ENCODE assay signal across 30 cellular contexts in the genomic region with DNA sequence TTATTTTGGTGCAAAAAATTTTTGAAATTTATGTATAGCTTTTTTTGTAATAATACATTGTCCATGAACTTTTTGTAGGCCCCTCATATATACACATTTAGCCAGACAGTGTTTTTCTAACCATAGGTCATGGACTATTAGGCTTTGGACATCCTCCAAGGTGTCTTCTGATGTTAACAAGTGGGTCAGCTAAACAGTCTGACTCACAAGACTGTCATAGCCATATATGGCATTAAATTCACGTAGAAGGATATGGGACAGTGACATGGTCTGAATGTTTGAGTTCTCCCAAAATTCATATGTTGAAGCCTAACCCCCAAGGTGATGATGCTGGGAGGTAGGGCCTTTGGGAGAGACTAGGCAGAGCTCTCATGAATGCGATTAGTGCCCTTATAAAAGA. TPM values are rescaled to one million over a fixed set of nuclear protein-coding genes. Genes with fewer than 3 reads are reported as not detected.
DNase-seq lines count a peak whose midpoint lies in the region; ATAC-seq, FAIRE-seq and TF ChIP-seq lines count a peak whose summit lies in the region.
"Had no signal": no experiment of that assay in that cellular context is flagged by ENCODE, and none has a peak within 500 bp of the region (broad histone marks: within the 10 kb centered on the region; RNA-seq: fewer than 3 reads in every experiment).

No MANE protein-coding gene starts in this region.

- H3K4me3 ChIP-seq in AG04450 (ENCODE audit: low read depth, low read length), result no peak overlapping the region
- H3K4me3 ChIP-seq in esophagus muscularis mucosa, result no peak overlapping the region
- H3K4me3 ChIP-seq: A549; BLaER1 treated with 17β-estradiol and CSF1 and Interleukin-3, amounts not matched to agents 10 nM and 100 nM; GM12878; HAP-1; skin epidermis; uterus had no signal

- FAIRE-seq in GM19239 (lab: Jason Lieb, UNC), result no peak
- FAIRE-seq: A549, GM12878 had no signal

- H3K27ac ChIP-seq in AG04450 (ENCODE audit: low read depth, low read length) (no peak overlapping the region), esophagus muscularis mucosa (replicated peaks in 1 of 4) (peak overlapping the region in 1 of 4 donors; percentile 27)
- H3K27ac ChIP-seq: A549; BLaER1 treated with 17β-estradiol and CSF1 and Interleukin-3, amounts not matched to agents 10 nM and 100 nM; HL-60; skin epidermis; uterus; VCaP had no signal

- peaks cover 6% of the 10 kb centered on the region for H3K27me3 ChIP-seq in AG04450 (ENCODE audit: control insufficient read depth, insufficient read depth, low read length)
- H3K27me3 ChIP-seq in esophagus muscularis mucosa, result no peaks in the 10 kb centered on the region
- H3K27me3 ChIP-seq: BLaER1 treated with 17β-estradiol and CSF1 and Interleukin-3, amounts not matched to agents 10 nM and 100 nM; uterus had no signal

- H3K9me3 ChIP-seq in AG04450 (ENCODE audit: control insufficient read depth, insufficient read depth, low read length), result peaks cover 4% of the 10 kb centered on the region; the same call in 1 of the 2 replicates
- peaks cover 0 to 4% (median 0%) of the 10 kb centered on the region in 4 donors for H3K9me3 ChIP-seq in esophagus muscularis mucosa
- H3K9me3 ChIP-seq: HAP-1, uterus had no signal

- WGBS in esophagus muscularis mucosa, result 49% methylated on average over 2 of the region's 2 CpGs

- TF ChIP-seq POLR2A in esophagus muscularis mucosa (IDR thresholded peaks at IDR 0.05; ENCODE audit: low read depth), result no peak

- H3K36me3 ChIP-seq in esophagus muscularis mucosa, result no peaks in the 10 kb centered on the region
- H3K36me3 ChIP-seq: BLaER1 treated with 17β-estradiol and CSF1 and Interleukin-3, amounts not matched to agents 10 nM and 100 nM; HAP-1; uterus had no signal

- H3K4me1 ChIP-seq in esophagus muscularis mucosa, result peaks cover 0 to 11% (median 8%) of the 10 kb centered on the region in 4 donors
- H3K4me1 ChIP-seq: A549; BLaER1 treated with 17β-estradiol and CSF1 and Interleukin-3, amounts not matched to agents 10 nM and 100 nM; uterus had no signal

- TF ChIP-seq EP300 in esophagus muscularis mucosa (IDR thresholded peaks at IDR 0.05), result no peak

- POLR2A ChIA-PET in AG04450 (lab: Yijun Ruan, JAX), result interaction anchor here (0.8 to 1.2 kb wide), 3 partner anchors 9 to 132 kb away, joined by 3 to 5 read pairs (median 3); partner anchors contain the start of gene NUB1

- TF ChIP-seq CTCF in AG04450 (IDR thresholded peaks at IDR 0.05; ENCODE audit: low read depth, low read length) (no peak), esophagus muscularis mucosa (IDR thresholded peaks at IDR 0.05) (no peak)

- DNase-seq in AG04450 (ENCODE audit: low read depth, low spot score) (peak; percentile 39), M059J (ENCODE audit: low read depth) (peak; percentile 84), esophagus muscularis mucosa (ENCODE audit: extremely low spot score) (peak; percentile 31), left lobe of liver (ENCODE audit: low spot score) (no peak), GM19239 (ENCODE audit: insufficient read length, low spot score) (no peak), dedifferentiated amniotic fluid mesenchymal stem cell (ENCODE audit: extremely low spot score) (no peak)
- DNase-seq in stimulated activated CD4-positive, alpha-beta T cell treated with anti-CD3 and anti-CD28 coated beads, Interleukin-1b, Interleukin-23, amount 100 ng/mL, for 48 hours, result no peak
- DNase-seq: activated CD4-positive, alpha-beta T cell treated with anti-CD3 and anti-CD28 coated beads, Interleukin-2, amount 10 ng/mL, durations not matched to agents 24 days and 14 days; activated CD8-positive, alpha-beta memory T cell treated with anti-CD3 and anti-CD28 coated beads, Interleukin-2, amount 10 ng/mL, durations not matched to agents 7 days and 5 days; COR-L47; DMS79; effector CD8-positive, alpha-beta T cell; erythroblast; left colon; naive thymus-derived CD4-positive, alpha-beta T cell; NCI-H2081; NCI-H226; nucleus accumbens; stimulated activated CD4-positive, alpha-beta T cell treated with anti-CD3 and anti-CD28 coated beads, Interleukin-2, amount 100 ng/mL, for 48 hours; uterus had no signal

- peak; percentile 34 for ATAC-seq in left lobe of liver
- no peak for ATAC-seq in GM21737 (IDR thresholded peaks at IDR 0.05; ENCODE audit: unreplicated experiment)
- ATAC-seq: A549; activated CD8-positive, alpha-beta memory T cell treated with anti-CD3 and anti-CD28 coated beads, Interleukin-2, amount 10 ng/mL, durations not matched to agents 7 days and 5 days; GM12878; left colon; naive thymus-derived CD4-positive, alpha-beta T cell; SK-N-SH treated with all-trans-retinoic acid at 6 μM for 48 hours; stimulated activated memory B cell treated with anti-CD40 and anti-IgM and Interleukin-4, amounts not matched to agents 10 μg/mL and 1 μg/mL and 100 μg/mL, for 72 hours had no signal

- intact Hi-C loops in esophagus muscularis mucosa (cut with DNase I), result no loop called here

- CTCF ChIA-PET in AG04450 (lab: Charles Lee), result interaction anchor here (0.9 to 2.5 kb wide), 4 partner anchors 12 to 24 kb away, joined by 3 to 35 read pairs (median 4); no protein-coding TSS in a partner anchor

RNA-seq across cellular contexts. Expression of gene NUB1, which starts 14.0 kb away (rescaled TPM):
- polyA plus RNA-seq in AG04450 (2011; rRNA removed), result 42.7 and 64.1 TPM in 2 replicates
- 23.9 and 30.9 TPM in 2 replicates for polyA minus RNA-seq in AG04450 (2011; rRNA and poly(A)+ RNA removed)
- 72.3 and 74.4 TPM in 2 replicates for total RNA-seq in M059J (2014; rRNA removed; shearing (Covaris generic))
- 10 to 100 TPM; 45.9 to 59.1 (median 53.0) TPM for total RNA-seq in esophagus muscularis mucosa
- 19.0 TPM for total RNA-seq in left lobe of liver

Comparison
In these comparisons a context has a peak if more than half of its experiments do, and no peak if none do; other contexts are left out.
1. DNase-seq: peak in AG04450 (single experiment), M059J (single experiment) and esophagus muscularis mucosa (single experiment); none in left lobe of liver (single experiment), GM19239 (single experiment), dedifferentiated amniotic fluid mesenchymal stem cell (single experiment) and stimulated activated CD4-positive, alpha-beta T cell treated with anti-CD3 and anti-CD28 coated beads, Interleukin-1b, Interleukin-23, amount 100 ng/mL, for 48 hours (single experiment).